Comparison of ENCODE assay signal across 23 cellular contexts in the genomic region with DNA sequence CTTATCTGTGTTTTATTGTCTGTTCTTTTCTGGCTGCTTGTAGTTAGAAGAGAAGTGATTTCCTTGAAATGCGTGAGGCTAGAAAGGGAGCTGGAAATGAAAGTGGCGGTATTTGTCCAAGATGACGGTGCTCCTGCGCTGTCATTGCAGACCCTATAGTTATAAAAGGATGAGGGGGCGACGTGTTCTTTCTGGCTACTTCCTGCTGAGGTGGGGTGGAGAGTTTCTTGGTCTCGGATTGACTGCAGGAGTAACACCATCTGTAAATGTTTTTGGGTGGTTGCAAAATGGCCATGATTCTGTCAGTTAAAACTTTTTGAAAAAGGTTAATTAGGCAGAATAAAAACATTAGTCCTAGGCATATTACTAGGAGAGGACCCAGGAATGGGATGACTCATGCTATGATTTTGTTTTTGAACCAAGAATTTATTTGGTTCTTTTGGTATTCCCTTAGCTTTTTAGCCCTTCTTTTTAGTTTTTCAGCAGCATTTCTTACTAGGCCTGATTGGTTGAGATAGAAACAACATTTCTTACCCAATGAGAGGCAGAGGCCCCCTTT. TPM values are rescaled to one million over a fixed set of nuclear protein-coding genes. Genes with fewer than 3 reads are reported as not detected.
DNase-seq lines count a peak whose midpoint lies in the region; ATAC-seq and TF ChIP-seq lines count a peak whose summit lies in the region.
"Had no signal": no experiment of that assay in that cellular context is flagged by ENCODE, and none has a peak within 500 bp of the region (broad histone marks: within the 10 kb centered on the region; RNA-seq: fewer than 3 reads in every experiment).

No MANE protein-coding gene starts in this region.

- no peak overlapping the region for H2AFZ ChIP-seq in IMR-90 (replicated peaks; ENCODE audit: low read length, poor library complexity)

- H3K9me3 ChIP-seq in IMR-90 (ENCODE audit: control insufficient read depth, insufficient read depth, low read length) (0 out of 2 replicates have a peak, but pooled peaks cover 3% of the 10 kb centered on the region), mucosa of descending colon (no peaks in the 10 kb centered on the region)
- H3K9me3 ChIP-seq: left ventricle myocardium inferior, prostate gland, thoracic aorta had no signal

- no peaks in the 10 kb centered on the region for H4K20me1 ChIP-seq in IMR-90 (ENCODE audit: insufficient read depth, low read length)
- H4K20me1 ChIP-seq: BLaER1 treated with 17β-estradiol and CSF1 and Interleukin-3, amounts not matched to agents 10 nM and 100 nM had no signal

- no peak overlapping the region for H2AK5ac ChIP-seq in IMR-90 (ENCODE audit: low read depth, low read length)

- H4K8ac ChIP-seq in IMR-90 (ENCODE audit: low read depth in 2 of 2, low read length in 2 of 2), result no peak overlapping the region

- intact Hi-C loops in activated CD4-positive, alpha-beta memory T cell treated with anti-CD3 and anti-CD28 coated beads for 36 hours (cut with micrococcal nuclease), result no loop called here
- intact Hi-C loops in IMR-90 (cut with micrococcal nuclease) (no loop called here), mucosa of descending colon (cut with DNase I, micrococcal nuclease) (no loop called here)

- no peaks in the 10 kb centered on the region for H3K27me3 Mint-ChIP-seq in activated CD4-positive, alpha-beta memory T cell treated with anti-CD3 and anti-CD28 coated beads for 36 hours
- no peaks in the 10 kb centered on the region for H3K27me3 Mint-ChIP-seq in activated CD4-positive, alpha-beta memory T cell treated with anti-CD3 and anti-CD28 coated beads, Interleukin-2, amount 10 ng/mL, durations not matched to agents 7 days and 5 days

- POLR2A ChIA-PET in activated CD4-positive, alpha-beta memory T cell treated with anti-CD3 and anti-CD28 coated beads for 36 hours (lab: Charles Lee), result no interaction called here
- POLR2A ChIA-PET in activated CD4-positive, alpha-beta memory T cell treated with anti-CD3 and anti-CD28 coated beads, Interleukin-2, amount 10 ng/mL, durations not matched to agents 7 days and 5 days (lab: Charles Lee), result no interaction called here
- POLR2A ChIA-PET in IMR-90 (lab: Charles Lee; ENCODE audit: unreplicated experiment), result interaction anchor here (0.6 kb wide), 1 partner anchor 1591 kb away, joined by 9 read pairs; no protein-coding TSS in a partner anchor

- H3K4me3 Mint-ChIP-seq in activated CD4-positive, alpha-beta memory T cell treated with anti-CD3 and anti-CD28 coated beads for 36 hours, result no peak overlapping the region
- no peak overlapping the region for H3K4me3 Mint-ChIP-seq in activated CD4-positive, alpha-beta memory T cell treated with anti-CD3 and anti-CD28 coated beads, Interleukin-2, amount 10 ng/mL, durations not matched to agents 7 days and 5 days
- no peak overlapping the region for H3K4me3 Mint-ChIP-seq in stimulated activated effector memory CD8-positive, alpha-beta T cell treated with anti-CD3 and anti-CD28 coated beads, Interleukin-12 subunit alpha, Interleukin-12 subunit beta, amount 100 ng/mL, for 72 hours
- H3K4me3 Mint-ChIP-seq: natural killer cell had no signal

- no peak overlapping the region for H3K18ac ChIP-seq in IMR-90 (ENCODE audit: low read depth, low read length)

- no peak overlapping the region for H2AK9ac ChIP-seq in IMR-90 (replicated peaks; ENCODE audit: low read depth, low read length, poor library complexity)

- CTCF ChIA-PET in activated CD4-positive, alpha-beta memory T cell treated with anti-CD3 and anti-CD28 coated beads for 36 hours (lab: Charles Lee), result no interaction called here
- CTCF ChIA-PET in activated CD4-positive, alpha-beta memory T cell treated with anti-CD3 and anti-CD28 coated beads, Interleukin-2, amount 10 ng/mL, durations not matched to agents 7 days and 5 days (lab: Charles Lee), result no interaction called here
- CTCF ChIA-PET in IMR-90 (lab: Yijun Ruan, JAX), result interaction anchor here (0.6 kb wide), 1 partner anchor 1797 kb away, joined by 4 read pairs; no protein-coding TSS in a partner anchor

- no TSS peak for BruUV-seq in IMR-90 (replicated peaks; lab: Mats Ljungman, UMichigan)

- H3K9me3 Mint-ChIP-seq in activated CD4-positive, alpha-beta memory T cell treated with anti-CD3 and anti-CD28 coated beads for 36 hours, result no peaks in the 10 kb centered on the region
- H3K9me3 Mint-ChIP-seq in activated CD4-positive, alpha-beta memory T cell treated with anti-CD3 and anti-CD28 coated beads, Interleukin-2, amount 10 ng/mL, durations not matched to agents 7 days and 5 days, result no peaks in the 10 kb centered on the region
- no peaks in the 10 kb centered on the region for H3K9me3 Mint-ChIP-seq in stimulated activated effector memory CD8-positive, alpha-beta T cell treated with anti-CD3 and anti-CD28 coated beads, Interleukin-12 subunit alpha, Interleukin-12 subunit beta, amount 100 ng/mL, for 72 hours
- H3K9me3 Mint-ChIP-seq: natural killer cell had no signal

- dilution Hi-C loops in IMR-90 (cut with HindIII; ENCODE audit: low sequenced_read_pairs, unreplicated experiment), result no loop called here

- H3K23ac ChIP-seq in IMR-90 (ENCODE audit: low read depth, low read length), result no peak overlapping the region

- no peak overlapping the region for H3K27ac Mint-ChIP-seq in activated CD4-positive, alpha-beta memory T cell treated with anti-CD3 and anti-CD28 coated beads for 36 hours
- no peak overlapping the region for H3K27ac Mint-ChIP-seq in activated CD4-positive, alpha-beta memory T cell treated with anti-CD3 and anti-CD28 coated beads, Interleukin-2, amount 10 ng/mL, durations not matched to agents 7 days and 5 days
- H3K27ac Mint-ChIP-seq in stimulated activated effector memory CD8-positive, alpha-beta T cell treated with anti-CD3 and anti-CD28 coated beads, Interleukin-12 subunit alpha, Interleukin-12 subunit beta, amount 100 ng/mL, for 72 hours, result no peak overlapping the region
- H3K27ac Mint-ChIP-seq: natural killer cell had no signal

- no peak overlapping the region for H3K4me2 ChIP-seq in IMR-90 (ENCODE audit: low read depth, low read length)
- H3K4me2 ChIP-seq: BLaER1 treated with 17β-estradiol and CSF1 and Interleukin-3, amounts not matched to agents 10 nM and 100 nM had no signal

- WGBS in IMR-90 (ENCODE audit: extremely low coverage in 2 of 2, insufficient read length in 1 of 2), 2 experiments, result 35% methylated on average over 6 of the region's 7 CpGs; no CpG with 5 or more reads in 1 of the 2 experiments

- H4K5ac ChIP-seq in IMR-90 (ENCODE audit: low read depth, low read length), result no peak overlapping the region

- H3K4me3 ChIP-seq in IMR-90 (ENCODE audit: insufficient read depth, low read depth, low read length), result no peak overlapping the region
- no peak overlapping the region for H3K4me3 ChIP-seq in fibroblast of mammary gland (ENCODE audit: control insufficient read depth, low read depth, low read length)
- H3K4me3 ChIP-seq in mucosa of descending colon, result no peak overlapping the region
- H3K4me3 ChIP-seq: BLaER1 treated with 17β-estradiol and CSF1 and Interleukin-3, amounts not matched to agents 10 nM and 100 nM; left ventricle myocardium inferior; prostate gland; thoracic aorta had no signal

- peak; percentile 13 for DNase-seq in activated CD4-positive, alpha-beta memory T cell treated with anti-CD3 and anti-CD28 coated beads for 36 hours
- no peak for DNase-seq in activated CD4-positive, alpha-beta memory T cell treated with anti-CD3 and anti-CD28 coated beads, Interleukin-2, amount 10 ng/mL, durations not matched to agents 7 days and 5 days
- peak; percentile 5 for DNase-seq in IMR-90
- peak; percentile 13 for DNase-seq in fibroblast of mammary gland (ENCODE audit: low read depth)
- DNase-seq in stimulated activated effector memory CD8-positive, alpha-beta T cell treated with anti-CD3 and anti-CD28 coated beads, Interleukin-12 subunit alpha, Interleukin-12 subunit beta, amount 100 ng/mL, for 72 hours (ENCODE audit: low spot score in 2 of 2), result no peak
- no peak for DNase-seq in mucosa of descending colon
- DNase-seq in NCI-H2107 treated with DMSO at 0.1 percent for 48 hours (lab: John Stamatoyannopoulos, UW; ENCODE audit: unreplicated experiment), result no peak
- no peak for DNase-seq in stimulated activated naive CD4-positive, alpha-beta T cell treated with Interleukin-2 at 50 U/mL for 16 hours (lab: John Stamatoyannopoulos, UW)
- DNase-seq: activated CD4-positive, CD25-positive, alpha-beta regulatory T cell; dermis blood vessel endothelial cell; GOT3; hypothalamus; left ventricle myocardium inferior; natural killer cell; NCI-H1105; NCI-H2029 treated with DMSO at 0.1 percent for 48 hours; NCI-H446; PC-3; Right ventricle myocardium superior; T-helper 9 cell had no signal

- H3K36me3 ChIP-seq in IMR-90 (ENCODE audit: control insufficient read depth, insufficient read depth, low read length) (no peaks in the 10 kb centered on the region), mucosa of descending colon (ENCODE audit: low read depth) (no peaks in the 10 kb centered on the region)
- H3K36me3 ChIP-seq: BLaER1 treated with 17β-estradiol and CSF1 and Interleukin-3, amounts not matched to agents 10 nM and 100 nM; left ventricle myocardium inferior; prostate gland; thoracic aorta had no signal

- ATAC-seq in IMR-90 (ENCODE audit: low read depth) (no peak; the same call in 1 of the 2 replicates), mucosa of descending colon (no peak)
- ATAC-seq in stimulated activated effector memory CD8-positive, alpha-beta T cell treated with anti-CD3 and anti-CD28 coated beads, Interleukin-12 subunit alpha, Interleukin-12 subunit beta, amount 100 ng/mL, for 72 hours, result peak; percentile 53
- ATAC-seq: natural killer cell, PC-3 had no signal

- no peak overlapping the region for H2BK20ac ChIP-seq in IMR-90 (ENCODE audit: low read depth, low read length)

- H3K9me1 ChIP-seq in IMR-90 (ENCODE audit: insufficient read depth, low read length), result peaks cover 3% of the 10 kb centered on the region; the same call in 1 of the 2 replicates

- H3K36me3 Mint-ChIP-seq in activated CD4-positive, alpha-beta memory T cell treated with anti-CD3 and anti-CD28 coated beads for 36 hours, result no peaks in the 10 kb centered on the region
- H3K36me3 Mint-ChIP-seq in activated CD4-positive, alpha-beta memory T cell treated with anti-CD3 and anti-CD28 coated beads, Interleukin-2, amount 10 ng/mL, durations not matched to agents 7 days and 5 days (ENCODE audit: low read depth), result no peaks in the 10 kb centered on the region
- no peaks in the 10 kb centered on the region for H3K36me3 Mint-ChIP-seq in stimulated activated effector memory CD8-positive, alpha-beta T cell treated with anti-CD3 and anti-CD28 coated beads, Interleukin-12 subunit alpha, Interleukin-12 subunit beta, amount 100 ng/mL, for 72 hours
- H3K36me3 Mint-ChIP-seq: natural killer cell had no signal

- H3K4me1 Mint-ChIP-seq in activated CD4-positive, alpha-beta memory T cell treated with anti-CD3 and anti-CD28 coated beads for 36 hours (ENCODE audit: low read depth), result no peaks in the 10 kb centered on the region
- H3K4me1 Mint-ChIP-seq in activated CD4-positive, alpha-beta memory T cell treated with anti-CD3 and anti-CD28 coated beads, Interleukin-2, amount 10 ng/mL, durations not matched to agents 7 days and 5 days, result peaks cover 2% of the 10 kb centered on the region
- no peaks in the 10 kb centered on the region for H3K4me1 Mint-ChIP-seq in stimulated activated effector memory CD8-positive, alpha-beta T cell treated with anti-CD3 and anti-CD28 coated beads, Interleukin-12 subunit alpha, Interleukin-12 subunit beta, amount 100 ng/mL, for 72 hours
- H3K4me1 Mint-ChIP-seq: natural killer cell had no signal

- no peak overlapping the region for H2BK120ac ChIP-seq in IMR-90 (ENCODE audit: low read depth, low read length)

- TF ChIP-seq CTCF in IMR-90 (conservative IDR thresholded peaks at IDR 0.05; ENCODE audit: low read depth, low read length) (no peak), fibroblast of mammary gland (conservative IDR thresholded peaks at IDR 0.05; ENCODE audit: control insufficient read depth, insufficient read depth, low read depth, low read length) (no peak), mucosa of descending colon (IDR thresholded peaks at IDR 0.05) (no peak)

- peaks cover 4% of the 10 kb centered on the region for H3K4me1 ChIP-seq in IMR-90 (ENCODE audit: control insufficient read depth, insufficient read depth, low read length)
- H3K4me1 ChIP-seq in mucosa of descending colon (ENCODE audit: low read depth), result no peaks in the 10 kb centered on the region
- H3K4me1 ChIP-seq: BLaER1 treated with 17β-estradiol and CSF1 and Interleukin-3, amounts not matched to agents 10 nM and 100 nM; left ventricle myocardium inferior; prostate gland had no signal

- H3K56ac ChIP-seq in IMR-90 (ENCODE audit: extremely low read depth, insufficient read depth, low read length), result no peak overlapping the region

- TF ChIP-seq RAD21 in IMR-90 (IDR thresholded peaks at IDR 0.05; ENCODE audit: low read length), result no peak

- H2BK5ac ChIP-seq in IMR-90 (ENCODE audit: low read depth, low read length, poor library complexity, severe bottlenecking), result no peak overlapping the region

- H2BK15ac ChIP-seq in IMR-90 (ENCODE audit: low read depth, low read length), result no peak overlapping the region

- H3K4ac ChIP-seq in IMR-90 (ENCODE audit: low read depth, low read length), result no peak overlapping the region

- no peak overlapping the region for H4K91ac ChIP-seq in IMR-90 (ENCODE audit: insufficient read depth, low read depth, low read length)

- H3K27me3 ChIP-seq in IMR-90 (ENCODE audit: control insufficient read depth, insufficient read depth, low read length), result peaks cover 18% of the 10 kb centered on the region

- H3K9ac ChIP-seq in IMR-90 (ENCODE audit: low read depth, low read length), result no peak overlapping the region
- H3K9ac ChIP-seq: BLaER1 treated with 17β-estradiol and CSF1 and Interleukin-3, amounts not matched to agents 10 nM and 100 nM had no signal

- TF ChIP-seq POLR2A in IMR-90 (IDR thresholded peaks at IDR 0.05; ENCODE audit: low read depth, low read length), result no peak

- in situ Hi-C loops in IMR-90 (cut with MboI; ENCODE audit: low sequenced_read_pairs), result no loop called here

- no peak overlapping the region for H3K14ac ChIP-seq in IMR-90 (replicated peaks; ENCODE audit: low read depth, low read length)

- no peak overlapping the region for H3K27ac ChIP-seq in IMR-90 (ENCODE audit: insufficient read depth, low read length)
- H3K27ac ChIP-seq: BLaER1 treated with 17β-estradiol and CSF1 and Interleukin-3, amounts not matched to agents 10 nM and 100 nM; left ventricle myocardium inferior; prostate gland; thoracic aorta had no signal

- H3K79me1 ChIP-seq in IMR-90 (ENCODE audit: low read depth in 1 of 2, low read length in 2 of 2), result no peaks in the 10 kb centered on the region

RNA-seq across cellular contexts. Expression of a gene that starts 53.0 kb away (rescaled TPM):
- 10 to 100 TPM; 25.7 to 27.7 TPM for total RNA-seq in activated CD4-positive, alpha-beta memory T cell treated with anti-CD3 and anti-CD28 coated beads for 36 hours
- total RNA-seq in activated CD4-positive, alpha-beta memory T cell treated with anti-CD3 and anti-CD28 coated beads, Interleukin-2, amount 10 ng/mL, durations not matched to agents 7 days and 5 days, result 10 to 100 TPM; 27.6 to 29.4 TPM
- total RNA-seq in IMR-90 (2012; rRNA removed), result 50.5 and 59.7 TPM in 2 replicates
- 33.0 and 33.5 TPM in 2 replicates for polyA plus RNA-seq in IMR-90 (2012; rRNA removed)
- polyA plus RNA-seq in IMR-90 (2012; cell fraction: cytosol; rRNA removed), result 18.8 and 25.3 TPM in 2 replicates
- polyA plus RNA-seq in IMR-90 (2012; cell fraction: nucleus; rRNA removed; ENCODE audit: low replicate concordance), result 110 and 113 TPM in 2 replicates
- total RNA-seq in mucosa of descending colon, result 10 to 100 TPM; 23.9 to 51.6 (median 27.7) TPM

Comparison
In these comparisons a context has a peak if more than half of its experiments do, and no peak if none do; other contexts are left out.
1. DNase-seq: peak in activated CD4-positive, alpha-beta memory T cell treated with anti-CD3 and anti-CD28 coated beads for 36 hours (single experiment), IMR-90 (single experiment) and fibroblast of mammary gland (single experiment); none in activated CD4-positive, alpha-beta memory T cell treated with anti-CD3 and anti-CD28 coated beads, Interleukin-2, amount 10 ng/mL, durations not matched to agents 7 days and 5 days (single experiment), stimulated activated effector memory CD8-positive, alpha-beta T cell treated with anti-CD3 and anti-CD28 coated beads, Interleukin-12 subunit alpha, Interleukin-12 subunit beta, amount 100 ng/mL, for 72 hours (0 of 2), mucosa of descending colon (0 of 3), NCI-H2107 treated with DMSO at 0.1 percent for 48 hours (single experiment) and stimulated activated naive CD4-positive, alpha-beta T cell treated with Interleukin-2 at 50 U/mL for 16 hours (single experiment).